ENCODE assay signal across 8 cellular contexts in the genomic region with DNA sequence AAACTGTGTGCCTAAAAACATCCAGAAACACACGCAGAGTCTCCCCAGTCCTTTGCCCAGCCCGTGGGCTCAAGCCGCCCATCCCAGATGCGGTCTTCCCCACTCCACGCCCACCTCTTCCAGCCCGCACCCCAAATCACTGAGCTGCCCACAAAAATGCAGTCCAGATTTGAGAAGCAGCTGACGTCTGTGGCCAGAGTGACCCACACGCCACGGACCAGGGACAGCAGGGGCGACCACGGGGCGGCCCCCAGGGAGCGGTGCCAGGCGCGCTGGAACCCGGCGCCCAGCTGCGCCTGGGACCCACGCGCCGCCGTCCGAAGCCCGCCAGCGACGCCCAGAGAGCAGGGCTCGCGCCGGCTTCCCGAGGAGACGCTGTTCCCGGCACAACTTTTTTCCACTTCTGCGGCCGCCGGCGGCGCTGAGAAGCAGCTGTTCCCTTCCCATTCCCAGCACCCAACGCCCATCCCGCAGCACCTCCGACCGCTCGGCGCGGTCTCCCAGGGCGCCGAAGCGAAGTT. TPM values are rescaled to one million over a fixed set of nuclear protein-coding genes. Genes with fewer than 3 reads are reported as not detected.
DNase-seq lines count a peak whose midpoint lies in the region; ATAC-seq and TF ChIP-seq lines count a peak whose summit lies in the region.

No MANE protein-coding gene starts in this region.

- CTCF ChIA-PET in Panc1 (lab: Charles Lee), result interaction anchor here (0.7 kb wide), 1 partner anchor 185 kb away, joined by 3 read pairs; no protein-coding TSS in a partner anchor

- 0% methylated on average over 7 to 32 of the region's 47 CpGs for WGBS in testis, 2 donors

- no peak for TF ChIP-seq POLR2A in testis (IDR thresholded peaks at IDR 0.05)

- H3K9me3 ChIP-seq in Panc1 (ENCODE audit: control insufficient read depth, insufficient read depth, low read depth, low read length) (no peaks in the 10 kb centered on the region), testis (no peaks in the 10 kb centered on the region)

- H3K27me3 ChIP-seq in Panc1 (ENCODE audit: control insufficient read depth, insufficient read depth, low read length) (no peaks in the 10 kb centered on the region), dorsolateral prefrontal cortex (no peaks in the 10 kb centered on the region), testis (no peaks in the 10 kb centered on the region)

- peak; percentile 44 for TF ChIP-seq CTCF in Panc1 (IDR thresholded peaks at IDR 0.05)
- peak in 22 of 56 donors; percentile 6 to 43 (median 24) for TF ChIP-seq CTCF in dorsolateral prefrontal cortex (IDR thresholded peaks at IDR 0.05 in 54 of 56, conservative IDR thresholded peaks at IDR 0.05 in 2 of 56; ENCODE audit: low read depth in 1 of 56, partially characterized antibody in 56 of 56)
- TF ChIP-seq CTCF in testis (IDR thresholded peaks at IDR 0.05), result no peak

- H3K4me3 ChIP-seq in Panc1 (ENCODE audit: low read depth in 2 of 2, low read length in 2 of 2) (peak overlapping the region; percentile 88 to 94), dorsolateral prefrontal cortex (peak overlapping the region; percentile 50 to 89 (median 76)), testis (peak overlapping the region; percentile 78 to 83)

- H3K36me3 ChIP-seq in Panc1 (ENCODE audit: control insufficient read depth, insufficient read depth, low read length) (no peaks in the 10 kb centered on the region), testis (ENCODE audit: low read depth, missing control alignments) (no peaks in the 10 kb centered on the region)

- peak; percentile 41 for DNase-seq in AG08395 (ENCODE audit: low spot score)
- no peak for DNase-seq in Panc1 (ENCODE audit: low read depth, low spot score)
- peak in 8 of 10 donors; percentile 30 to 79 (median 56) for DNase-seq in dorsolateral prefrontal cortex
- DNase-seq in medulla oblongata (ENCODE audit: extremely low spot score), result peak; percentile 53
- DNase-seq in testis, result peak; percentile 57
- DNase-seq in SHP77 treated with DMSO at 0.1 percent for 48 hours (lab: John Stamatoyannopoulos, UW), result no peak

- H3K27ac ChIP-seq in Panc1 (ENCODE audit: low read length) (peak overlapping the region; percentile 80), dorsolateral prefrontal cortex (peak overlapping the region in 56 of 59 donors; percentile 31 to 96 (median 85)), testis (peak overlapping the region; percentile 85 to 98)

- in situ Hi-C loops in Panc1 (cut with HindIII; ENCODE audit: low pct_unique_long_range_greater_than_20kb, low sequenced_read_pairs), result no loop called here

- intact Hi-C loops in Panc1 (cut with micrococcal nuclease; ENCODE audit: unreplicated experiment), result no loop called here
- intact Hi-C loops in dorsolateral prefrontal cortex (cut with DNase I), result loop anchor here (1.0 to 10.0 kb wide), 3 partner anchors 107 to 337 kb away; a partner anchor contains a TSS
- intact Hi-C loops in testis (cut with DNase I; ENCODE audit: low total_unique reads), result no loop called here

- peaks cover 23% of the 10 kb centered on the region for H3K4me1 ChIP-seq in Panc1 (ENCODE audit: control insufficient read depth, insufficient read depth, low read length)
- H3K4me1 ChIP-seq in testis, result peaks cover 41% of the 10 kb centered on the region

- POLR2A ChIA-PET in Panc1 (lab: Charles Lee), result no interaction called here

- BruUV-seq in Panc1 (replicated peaks; lab: Mats Ljungman, UMichigan), result no TSS peak

- peak; percentile 29 for ATAC-seq in GM18498 (IDR thresholded peaks at IDR 0.05; ENCODE audit: unreplicated experiment)
- ATAC-seq in HG03039 (IDR thresholded peaks at IDR 0.05; ENCODE audit: unreplicated experiment), result peak; percentile 19
- ATAC-seq in Panc1, result peak; percentile 60

RNA-seq across cellular contexts. Expression of a gene that starts 0.7 kb away (rescaled TPM):
- total RNA-seq in Panc1 (2021; ENCODE audit: unreplicated experiment) (25.8 TPM), dorsolateral prefrontal cortex (10 to 100 TPM in 118 of 120 experiments, 1 to 10 TPM in 2; 8.2 to 40.9 (median 18.7) TPM), testis (10 to 100 TPM; 42.8 to 48.6 TPM)
- polyA plus RNA-seq in Panc1 (2012; ENCODE audit: insufficient read length), result 13.5 TPM
- 24.8 TPM for polyA plus RNA-seq in testis (ENCODE audit: insufficient read depth, low read depth, low replicate concordance)

Comparison
In these comparisons a context has a peak if more than half of its experiments do, and no peak if none do; other contexts are left out.
1. DNase-seq: peak in AG08395 (single experiment), dorsolateral prefrontal cortex (8 of 10), medulla oblongata (single experiment) and testis (single experiment); none in Panc1 (single experiment) and SHP77 treated with DMSO at 0.1 percent for 48 hours (single experiment).
2. intact Hi-C loops: an anchor here in dorsolateral prefrontal cortex (1.0 to 10.0 kb wide); none called in Panc1 and testis.
3. Peak in every context shown above with its lines, with median percentiles within 50 percentile points of each other: ATAC-seq, H3K27ac ChIP-seq and H3K4me3 ChIP-seq.